ENCODE assay signal across 14 cellular contexts in genomic region chr1:214316597-214316996, GRCh38. TPM values are rescaled to one million over a fixed set of nuclear protein-coding genes. Genes with fewer than 3 reads are reported as not detected.
DNase-seq lines count a peak whose midpoint lies in the region; ATAC-seq, FAIRE-seq and TF ChIP-seq lines count a peak whose summit lies in the region.
"Had no signal": no experiment of that assay in that cellular context is flagged by ENCODE, and none has a peak within 500 bp of the region (broad histone marks: within the 10 kb centered on the region; RNA-seq: fewer than 3 reads in every experiment).

No MANE protein-coding gene starts in this region.

- TF ChIP-seq CTCF in MCF 10A (IDR thresholded peaks at IDR 0.05; ENCODE audit: unreplicated experiment) (no peak), mammary epithelial cell (conservative IDR thresholded peaks at IDR 0.05 in 1 of 2, IDR thresholded peaks at IDR 0.05 in 1 of 2; ENCODE audit: extremely low read depth in 1 of 2, insufficient read depth in 1 of 2, low read depth in 1 of 2, low read length in 2 of 2) (no peak), astrocyte of the cerebellum (IDR thresholded peaks at IDR 0.05; ENCODE audit: low read depth, low read length, missing control alignments) (no peak), endothelial cell (IDR thresholded peaks at IDR 0.05; ENCODE audit: unreplicated experiment) (no peak)
- TF ChIP-seq CTCF in CD8-positive, alpha-beta T cell (IDR thresholded peaks at IDR 0.05), result no peak

- no peak for FAIRE-seq in urothelium cell line (lab: Jason Lieb, UNC)
- FAIRE-seq: A204.1, GM12891 had no signal

- H3K36me3 ChIP-seq in mammary epithelial cell (ENCODE audit: insufficient read depth, low read length) (peaks cover 8% of the 10 kb centered on the region), iPS-20b (ENCODE audit: insufficient read depth, low read depth, low read length) (no peaks in the 10 kb centered on the region)
- H3K36me3 ChIP-seq in CD8-positive, alpha-beta T cell (ENCODE audit: insufficient read depth, low read length), result peaks cover 9% of the 10 kb centered on the region

- H3K4me1 ChIP-seq in mammary epithelial cell (ENCODE audit: insufficient read depth, low read length), result no peaks in the 10 kb centered on the region
- peaks cover 31% of the 10 kb centered on the region for H3K4me1 ChIP-seq in iPS-20b (ENCODE audit: insufficient read depth, low read length)
- H3K4me1 ChIP-seq in CD8-positive, alpha-beta T cell (ENCODE audit: insufficient read depth, low read length), result no peaks in the 10 kb centered on the region

- H3K9me3 ChIP-seq in mammary epithelial cell (replicated peaks; ENCODE audit: insufficient read depth, low read length) (no peaks in the 10 kb centered on the region), iPS-20b (ENCODE audit: insufficient read depth, low read depth, low read length) (no peaks in the 10 kb centered on the region)
- no peaks in the 10 kb centered on the region for H3K9me3 ChIP-seq in CD8-positive, alpha-beta T cell (ENCODE audit: low read length)

- H4K20me1 ChIP-seq in mammary epithelial cell (ENCODE audit: insufficient read depth, low read length), result no peaks in the 10 kb centered on the region

- BruUV-seq in MCF 10A (replicated peaks; lab: Mats Ljungman, UMichigan) (no TSS peak), mammary epithelial cell (replicated peaks; lab: Mats Ljungman, UMichigan) (no TSS peak)

- H3K9ac ChIP-seq in mammary epithelial cell (ENCODE audit: insufficient read depth, low read length) (no peak overlapping the region), iPS-20b (ENCODE audit: low read depth, low read length) (peak overlapping the region; percentile 12; the same call in 1 of the 2 replicates)

- H3K4me3 Mint-ChIP-seq in MCF 10A (ENCODE audit: unreplicated experiment) (no peak overlapping the region), endothelial cell (ENCODE audit: unreplicated experiment) (no peak overlapping the region)
- no peak overlapping the region for H3K4me3 Mint-ChIP-seq in CD8-positive, alpha-beta T cell

- H3K4me2 ChIP-seq in mammary epithelial cell (ENCODE audit: insufficient read depth, low read depth, low read length), result no peak overlapping the region

- CTCF ChIA-PET in MCF 10A (lab: Yijun Ruan, JAX) (interaction anchor here (0.6 to 12.5 kb wide), 15 partner anchors 9 to 1861 kb away, joined by 3 to 326 read pairs (median 5); no protein-coding TSS in a partner anchor), mammary epithelial cell (lab: Charles Lee; ENCODE audit: low non-redundant PET) (no interaction called here)
- CTCF ChIA-PET in CD8-positive, alpha-beta T cell (lab: Charles Lee), result interaction anchor here (1.6 to 7.1 kb wide), 3 partner anchors 9 to 55 kb away, joined by 3 to 66 read pairs (median 62); no protein-coding TSS in a partner anchor

- intact Hi-C loops in MCF 10A (cut with micrococcal nuclease) (loop anchor here (2.0 kb wide), 1 partner anchor 56 kb away; no protein-coding TSS in a partner anchor), mammary epithelial cell (cut with micrococcal nuclease) (no loop called here)
- intact Hi-C loops in CD8-positive, alpha-beta T cell (cut with DNase I, micrococcal nuclease), result no loop called here

- dilution Hi-C loops in mammary epithelial cell (cut with HindIII; ENCODE audit: low sequenced_read_pairs), result no loop called here

- in situ Hi-C loops in mammary epithelial cell (cut with MboI; ENCODE audit: low sequenced_read_pairs in 2 of 2), result no loop called here
- in situ Hi-C loops in astrocyte of the cerebellum (cut with HindIII; ENCODE audit: low sequenced_read_pairs), result no loop called here

- H3K27me3 Mint-ChIP-seq in MCF 10A (ENCODE audit: insufficient read depth, unreplicated experiment) (no peaks in the 10 kb centered on the region), endothelial cell (ENCODE audit: unreplicated experiment) (peaks cover 4% of the 10 kb centered on the region)
- no peaks in the 10 kb centered on the region for H3K27me3 Mint-ChIP-seq in CD8-positive, alpha-beta T cell (ENCODE audit: low read depth)

- POLR2A ChIA-PET in MCF 10A (lab: Yijun Ruan, JAX), result interaction anchor here (0.7 to 2.0 kb wide), 3 partner anchors 14 to 103 kb away, joined by 4 to 6 read pairs (median 4); no protein-coding TSS in a partner anchor
- POLR2A ChIA-PET in CD8-positive, alpha-beta T cell (lab: Charles Lee), result no interaction called here

- 63% methylated on average over 5 of the region's 5 CpGs for WGBS in mammary epithelial cell (ENCODE audit: low coverage, missing lambda C conversion rate)

- H3K4me3 ChIP-seq in mammary epithelial cell (replicated peaks in 1 of 3; ENCODE audit: insufficient read depth in 1 of 3, low read depth in 2 of 3, low read length in 3 of 3) (no peak overlapping the region), astrocyte of the cerebellum (ENCODE audit: low read depth, low read length) (no peak overlapping the region), iPS-20b (ENCODE audit: low read length) (peak overlapping the region; percentile 47)
- H3K4me3 ChIP-seq in CD8-positive, alpha-beta T cell (ENCODE audit: low read depth, low read length), result no peak overlapping the region

- no peaks in the 10 kb centered on the region for H3K4me1 Mint-ChIP-seq in MCF 10A (ENCODE audit: insufficient read depth, unreplicated experiment)
- H3K4me1 Mint-ChIP-seq in CD8-positive, alpha-beta T cell (ENCODE audit: low read depth), result peaks cover 3% of the 10 kb centered on the region
- peaks cover 19% of the 10 kb centered on the region for H3K4me1 Mint-ChIP-seq in endothelial cell (ENCODE audit: unreplicated experiment)

- H3K36me3 Mint-ChIP-seq in MCF 10A (ENCODE audit: insufficient read depth, unreplicated experiment) (peaks cover 42% of the 10 kb centered on the region), endothelial cell (ENCODE audit: low read depth, unreplicated experiment) (peaks cover 21% of the 10 kb centered on the region)
- peaks cover 66% of the 10 kb centered on the region for H3K36me3 Mint-ChIP-seq in CD8-positive, alpha-beta T cell

- H3K27ac ChIP-seq in mammary epithelial cell (ENCODE audit: insufficient read depth, low read depth, low read length) (no peak overlapping the region), iPS-20b (ENCODE audit: low read length) (no peak overlapping the region)
- no peak overlapping the region for H3K27ac ChIP-seq in CD8-positive, alpha-beta T cell (ENCODE audit: low read depth, low read length)

- no peak overlapping the region for H2AFZ ChIP-seq in mammary epithelial cell (ENCODE audit: low read depth, low read length)

- no peak for ATAC-seq in CD8-positive, alpha-beta T cell
- no peak for ATAC-seq in GM21447 (IDR thresholded peaks at IDR 0.05; ENCODE audit: unreplicated experiment)

- no peaks in the 10 kb centered on the region for H3K79me2 ChIP-seq in mammary epithelial cell (ENCODE audit: insufficient read depth, low read length)

- H3K9me3 Mint-ChIP-seq in MCF 10A (ENCODE audit: unreplicated experiment) (no peaks in the 10 kb centered on the region), endothelial cell (ENCODE audit: unreplicated experiment) (no peaks in the 10 kb centered on the region)
- H3K9me3 Mint-ChIP-seq in CD8-positive, alpha-beta T cell, result no peaks in the 10 kb centered on the region

- no peaks in the 10 kb centered on the region for H3K27me3 ChIP-seq in mammary epithelial cell (ENCODE audit: insufficient read depth, low read length)
- H3K27me3 ChIP-seq in iPS-20b (ENCODE audit: insufficient read depth, low read length), result peaks cover 74% of the 10 kb centered on the region
- no peaks in the 10 kb centered on the region for H3K27me3 ChIP-seq in CD8-positive, alpha-beta T cell (ENCODE audit: insufficient read depth, low read length)

- H3K27ac Mint-ChIP-seq in MCF 10A (ENCODE audit: low read depth, unreplicated experiment) (no peak overlapping the region), endothelial cell (ENCODE audit: unreplicated experiment) (no peak overlapping the region)
- no peak overlapping the region for H3K27ac Mint-ChIP-seq in CD8-positive, alpha-beta T cell

- DNase-seq in MCF 10A (ENCODE audit: unreplicated experiment), result peak; percentile 38
- DNase-seq in mammary epithelial cell, result no peak
- DNase-seq in astrocyte of the cerebellum (ENCODE audit: low read depth), result peak; percentile 83
- peak; percentile 66 for DNase-seq in urothelium cell line (ENCODE audit: low spot score)
- no peak for DNase-seq in CD8-positive, alpha-beta T cell
- DNase-seq in endothelial cell (ENCODE audit: low spot score), result no peak
- DNase-seq: activated CD4-positive, CD25-positive, alpha-beta regulatory T cell treated with anti-CD3 and anti-CD28 coated beads, Interleukin-2, amount 50 U/mL, for 72 hours; central memory CD4-positive, alpha-beta T cell; DMS 273 treated with DMSO at 0.1 percent for 48 hours; stimulated activated CD4-positive, alpha-beta T cell treated with anti-CD3 and anti-CD28 coated beads, Interleukin-2, amount 100 ng/mL, for 48 hours had no signal

RNA-seq across cellular contexts. Expression of gene SMYD2, which starts 35.6 kb away (rescaled TPM):
- total RNA-seq in MCF 10A (2022) (54.5 and 75.1 TPM in 2 replicates), mammary epithelial cell (10 to 100 TPM; 41.3 to 42.1 TPM), endothelial cell (ENCODE audit: unreplicated experiment) (44.1 TPM)
- polyA plus RNA-seq in mammary epithelial cell, result 48.8 TPM
- 39.4 TPM for polyA minus RNA-seq in mammary epithelial cell
- 10 to 100 TPM; 12.9 to 14.1 TPM for total RNA-seq in CD8-positive, alpha-beta T cell

Comparison
In these comparisons a context has a peak if more than half of its experiments do, and no peak if none do; other contexts are left out.
1. DNase-seq: peak in MCF 10A (single experiment), astrocyte of the cerebellum (single experiment) and urothelium cell line (single experiment); none in mammary epithelial cell (single experiment), CD8-positive, alpha-beta T cell (0 of 7) and endothelial cell (single experiment).